Comparison of ENCODE assay signal across 10 cellular contexts in the genomic region with DNA sequence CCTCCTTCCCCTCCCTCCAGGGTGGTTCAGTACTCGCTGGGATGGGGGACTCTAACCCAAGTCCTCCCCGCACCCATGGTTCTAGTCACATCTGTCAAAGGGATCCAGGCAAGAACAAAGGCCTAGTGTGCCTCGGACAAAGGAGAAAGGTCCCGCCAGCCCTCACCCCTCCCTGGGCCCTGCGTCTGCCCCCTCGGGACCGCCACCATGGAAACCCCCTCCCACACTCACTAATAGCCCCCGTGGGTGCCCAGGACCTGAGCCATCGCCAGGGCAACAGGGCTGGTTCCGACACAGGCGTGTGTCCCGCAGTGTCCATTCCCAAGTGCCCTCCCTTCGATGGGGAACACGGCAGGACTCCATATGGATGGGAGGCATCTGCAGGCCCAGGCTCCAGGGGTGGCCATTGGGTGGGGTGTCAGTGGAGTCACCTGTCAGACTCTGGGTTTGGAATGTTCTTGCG.
DNase-seq lines count a peak whose midpoint lies in the region; ATAC-seq lines count a peak whose summit lies in the region.
"Had no signal": no experiment of that assay in that cellular context is flagged by ENCODE, and none has a peak within 500 bp of the region (broad histone marks: within the 10 kb centered on the region; RNA-seq: fewer than 3 reads in every experiment).

No MANE protein-coding gene starts in this region.

- H3K9me3 Mint-ChIP-seq in activated naive CD4-positive, alpha-beta T cell treated with anti-CD3 and anti-CD28 coated beads, Interleukin-2, amount 50 U/mL, for 24 hours: no peaks in the 10 kb centered on the region
- no peaks in the 10 kb centered on the region for H3K9me3 Mint-ChIP-seq in activated naive CD8-positive, alpha-beta T cell (ENCODE audit: low read depth)

- peaks cover 88% of the 10 kb centered on the region for H3K4me1 Mint-ChIP-seq in activated naive CD4-positive, alpha-beta T cell treated with anti-CD3 and anti-CD28 coated beads, Interleukin-2, amount 50 U/mL, for 24 hours
- peaks cover 78% of the 10 kb centered on the region for H3K4me1 Mint-ChIP-seq in activated naive CD8-positive, alpha-beta T cell (ENCODE audit: low read depth)

- ATAC-seq in HG03442 (IDR thresholded peaks at IDR 0.05; ENCODE audit: unreplicated experiment) (no peak), HG03342 (IDR thresholded peaks at IDR 0.05; ENCODE audit: unreplicated experiment) (no peak)

- peak overlapping the region; percentile 67 for H3K4me3 Mint-ChIP-seq in activated naive CD4-positive, alpha-beta T cell treated with anti-CD3 and anti-CD28 coated beads, Interleukin-2, amount 50 U/mL, for 24 hours
- H3K4me3 Mint-ChIP-seq in activated naive CD8-positive, alpha-beta T cell: peak overlapping the region; percentile 80

- DNase-seq in activated naive CD4-positive, alpha-beta T cell treated with Interleukin-2 at 50 U/mL for 16 hours: no peak
- DNase-seq in middle frontal gyrus (ENCODE audit: extremely low spot score, low spot score) (peak; percentile 71), OCI-M2 (lab: John Stamatoyannopoulos, UW; ENCODE audit: unreplicated experiment) (no peak), AG20443 (ENCODE audit: low spot score) (no peak)
- DNase-seq: NCI-H2171 treated with DMSO at 0.1 percent for 48 hours, uterus had no signal

- no peaks in the 10 kb centered on the region for H3K36me3 Mint-ChIP-seq in activated naive CD4-positive, alpha-beta T cell treated with anti-CD3 and anti-CD28 coated beads, Interleukin-2, amount 50 U/mL, for 24 hours
- H3K36me3 Mint-ChIP-seq in activated naive CD8-positive, alpha-beta T cell: no peaks in the 10 kb centered on the region

- H3K27me3 Mint-ChIP-seq in activated naive CD4-positive, alpha-beta T cell treated with anti-CD3 and anti-CD28 coated beads, Interleukin-2, amount 50 U/mL, for 24 hours: no peaks in the 10 kb centered on the region
- H3K27me3 Mint-ChIP-seq in activated naive CD8-positive, alpha-beta T cell: no peaks in the 10 kb centered on the region

- peak overlapping the region; percentile 81 for H3K27ac Mint-ChIP-seq in activated naive CD4-positive, alpha-beta T cell treated with anti-CD3 and anti-CD28 coated beads, Interleukin-2, amount 50 U/mL, for 24 hours
- H3K27ac Mint-ChIP-seq in activated naive CD8-positive, alpha-beta T cell: peak overlapping the region; percentile 93
